Comparison of ENCODE assay signal across 1 cellular context in genomic region chr4:70903282-70903603, GRCh38.
TF ChIP-seq lines count a peak whose summit lies in the region.

No MANE protein-coding gene starts in this region.

TF ChIP-seq in K562, 482 proteins besides CTCF, POLR2A, EP300 and RAD21 (continued from another document and continues in another):
- TF ChIP-seq TSHZ1 (CRISPR knock-in tag; IDR thresholded peaks at IDR 0.05) (no peak), GATAD2A (IDR thresholded peaks at IDR 0.05) (peak; percentile 86), ZNF408 (CRISPR knock-in tag; IDR thresholded peaks at IDR 0.05; ENCODE audit: low read depth) (no peak), ZFX (CRISPR knock-in tag; IDR thresholded peaks at IDR 0.05) (no peak), SREBF1 (IDR thresholded peaks at IDR 0.05; ENCODE audit: borderline replicate concordance, low read depth, low read length) (no peak), ZNF146 (CRISPR knock-in tag; IDR thresholded peaks at IDR 0.05; ENCODE audit: unreplicated experiment) (no peak), ZNF398 (CRISPR knock-in tag; IDR thresholded peaks at IDR 0.05) (0 out of 2 replicates have a peak, but pooled peaks have one; percentile 30), ZC3H8 (IDR thresholded peaks at IDR 0.05) (no peak), HINFP (tag; conservative IDR thresholded peaks at IDR 0.05; ENCODE audit: low read depth) (no peak), MCM3 (IDR thresholded peaks at IDR 0.05) (no peak), ZNF121 (CRISPR knock-in tag; conservative IDR thresholded peaks at IDR 0.05) (no peak), POLR2H (tag; IDR thresholded peaks at IDR 0.05; ENCODE audit: low read depth) (peak; percentile 59), CREBBP (IDR thresholded peaks at IDR 0.05; ENCODE audit: low read depth, low read length) (no peak), THRB (CRISPR knock-in tag; conservative IDR thresholded peaks at IDR 0.05) (peak; percentile 98), CGGBP1 (CRISPR knock-in tag; IDR thresholded peaks at IDR 0.05) (peak; percentile 81; the same call in 1 of the 2 replicates), ETS2 (tag; IDR thresholded peaks at IDR 0.05; ENCODE audit: borderline replicate concordance, poor library complexity, severe bottlenecking) (no peak), ELF2 (CRISPR knock-in tag; IDR thresholded peaks at IDR 0.05) (no peak), PRMT5 (CRISPR knock-in tag; IDR thresholded peaks at IDR 0.05) (no peak), PHTF2 (CRISPR knock-in tag; IDR thresholded peaks at IDR 0.05) (no peak), NFXL1 (CRISPR knock-in tag; IDR thresholded peaks at IDR 0.05) (no peak), ZNF197 (CRISPR knock-in tag; IDR thresholded peaks at IDR 0.05; ENCODE audit: low read depth) (peak; percentile 95), SNRNP70 (optimal IDR thresholded peaks at IDR 0.05; ENCODE audit: low read depth, low read length) (no peak), ATF1 (CRISPR knock-in tag; IDR thresholded peaks at IDR 0.05) (no peak), ATF1 (tag; IDR thresholded peaks at IDR 0.05) (peak; percentile 90), SRSF7 (optimal IDR thresholded peaks at IDR 0.05; ENCODE audit: low read depth, low read length) (no peak), TCFL5 (CRISPR knock-in tag; conservative IDR thresholded peaks at IDR 0.05) (peak; percentile 70; the same call in 1 of the 2 replicates), HMG20A (CRISPR knock-in tag; conservative IDR thresholded peaks at IDR 0.05) (no peak), RBBP5 (IDR thresholded peaks at IDR 0.05; ENCODE audit: borderline replicate concordance, insufficient read depth, low read length, poor library complexity, severe bottlenecking) (no peak), PML (IDR thresholded peaks at IDR 0.05; ENCODE audit: low read length) (peak; percentile 100), TCF15 (CRISPR knock-in tag; IDR thresholded peaks at IDR 0.05) (no peak), DEAF1 (CRISPR knock-in tag; IDR thresholded peaks at IDR 0.05) (no peak), NUFIP1 (IDR thresholded peaks at IDR 0.05; ENCODE audit: partially characterized antibody) (peak; percentile 85), GTF2F1 (IDR thresholded peaks at IDR 0.05; ENCODE audit: low read depth, low read length) (peak; percentile 39; the same call in 1 of the 2 replicates), ZNF280A (IDR thresholded peaks at IDR 0.05; ENCODE audit: low read depth, partially characterized antibody) (no peak), LCOR (CRISPR knock-in tag; IDR thresholded peaks at IDR 0.05) (peak; percentile 94), BRF1 (IDR thresholded peaks at IDR 0.05; ENCODE audit: borderline replicate concordance, extremely low read depth, insufficient read length) (no peak), ZFP1 (CRISPR knock-in tag; IDR thresholded peaks at IDR 0.05) (0 out of 2 replicates have a peak, but pooled peaks have one; percentile 29), ZNF140 (CRISPR knock-in tag; IDR thresholded peaks at IDR 0.05) (no peak), ZBTB17 (CRISPR knock-in tag; IDR thresholded peaks at IDR 0.05) (peak; percentile 84; the same call in 1 of the 2 replicates), ZBTB40 (IDR thresholded peaks at IDR 0.05) (no peak), ZBTB40 (CRISPR knock-in tag; IDR thresholded peaks at IDR 0.05) (no peak)
